In the genomic region with DNA sequence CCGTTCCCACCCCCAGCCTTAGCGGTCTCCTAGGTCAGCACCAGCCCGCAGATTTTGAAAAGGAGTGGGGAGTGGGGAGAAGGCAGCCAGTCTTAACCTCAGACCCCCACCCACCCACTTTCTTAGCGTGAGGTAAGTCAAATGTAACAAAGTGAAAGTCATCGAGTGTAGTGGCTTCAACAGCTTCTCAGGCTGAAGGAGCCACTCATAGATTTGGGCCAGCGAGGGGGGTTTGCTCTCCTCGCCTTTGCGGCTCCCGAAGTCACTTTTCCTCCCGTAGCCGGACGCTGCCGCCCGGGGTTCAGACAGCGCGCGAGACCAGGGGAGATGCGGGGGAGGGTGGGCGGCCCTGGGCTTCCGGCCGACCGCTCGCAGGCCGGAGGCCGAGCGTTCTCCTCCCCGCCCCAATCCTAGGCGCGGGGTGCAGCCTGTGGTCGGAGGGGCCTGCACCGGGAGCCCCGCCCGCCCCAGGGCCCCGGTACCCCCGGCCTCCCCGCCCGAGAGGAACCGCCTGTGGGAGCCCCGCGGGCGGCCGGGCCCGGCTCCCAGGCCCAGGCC, we compare ENCODE assay signal across 10 cellular contexts. TPM values are rescaled to one million over a fixed set of nuclear protein-coding genes. Genes with fewer than 3 reads are reported as not detected.
DNase-seq lines count a peak whose midpoint lies in the region; ATAC-seq and TF ChIP-seq lines count a peak whose summit lies in the region.
"Had no signal": no experiment of that assay in that cellular context is flagged by ENCODE, and none has a peak within 500 bp of the region (broad histone marks: within the 10 kb centered on the region; RNA-seq: fewer than 3 reads in every experiment).

No MANE protein-coding gene starts in this region.

- no peak overlapping the region for H3K27ac Mint-ChIP-seq in natural killer cell

- H3K4me1 ChIP-seq in effector memory CD4-positive, alpha-beta T cell (ENCODE audit: control insufficient read depth, insufficient read depth, low read length, poor library complexity, severe bottlenecking) = peaks cover 48% of the 10 kb centered on the region

- H3K4me1 Mint-ChIP-seq in natural killer cell = peaks cover 0 to 16% of the 10 kb centered on the region in 2 donors

- TF ChIP-seq CTCF in AG04450 (IDR thresholded peaks at IDR 0.05; ENCODE audit: low read depth, low read length) = no peak
- no peak for TF ChIP-seq CTCF in natural killer cell (IDR thresholded peaks at IDR 0.05)

- POLR2A ChIA-PET in AG04450 (lab: Yijun Ruan, JAX) = no interaction called here

- H3K9me3 ChIP-seq in AG04450 (ENCODE audit: control insufficient read depth, insufficient read depth, low read length) = peaks cover 7% of the 10 kb centered on the region; the same call in 1 of the 2 replicates
- no peaks in the 10 kb centered on the region for H3K9me3 ChIP-seq in effector memory CD4-positive, alpha-beta T cell (ENCODE audit: control insufficient read depth, low read length)
- H3K9me3 ChIP-seq: SJSA1 had no signal

- no peaks in the 10 kb centered on the region for H3K36me3 Mint-ChIP-seq in natural killer cell

- no peaks in the 10 kb centered on the region for H3K36me3 ChIP-seq in effector memory CD4-positive, alpha-beta T cell (ENCODE audit: control insufficient read depth, insufficient read depth, low read length)

- CTCF ChIA-PET in AG04450 (lab: Charles Lee) = interaction anchor here (0.6 to 2.3 kb wide), 4 partner anchors 210 to 672 kb away, joined by 4 to 19 read pairs (median 6); no protein-coding TSS in a partner anchor

- peak overlapping the region; percentile 40 for H3K4me3 Mint-ChIP-seq in natural killer cell

- ATAC-seq in natural killer cell = no peak

- peak overlapping the region; percentile 39 for H3K4me3 ChIP-seq in AG04450 (ENCODE audit: low read depth, low read length)
- peak overlapping the region; percentile 54 for H3K4me3 ChIP-seq in effector memory CD4-positive, alpha-beta T cell (ENCODE audit: insufficient read depth, low read depth, low read length, poor library complexity, severe bottlenecking)
- H3K4me3 ChIP-seq: SJSA1 had no signal

- no peaks in the 10 kb centered on the region for H3K9me3 Mint-ChIP-seq in natural killer cell

- intact Hi-C loops in natural killer cell (cut with micrococcal nuclease) = no loop called here

- no peak for DNase-seq in AG04450 (ENCODE audit: low read depth, low spot score)
- peak; percentile 38 for DNase-seq in HK-2 (ENCODE audit: unreplicated experiment)
- DNase-seq in effector memory CD4-positive, alpha-beta T cell = no peak
- no peak for DNase-seq in natural killer cell
- no peak for DNase-seq in NCI-H69 (lab: John Stamatoyannopoulos, UW)
- DNase-seq in NCI-H1105 (lab: John Stamatoyannopoulos, UW) = no peak
- DNase-seq in germinal center (ENCODE audit: low spot score) = no peak
- DNase-seq in activated gamma-delta T cell treated with Interleukin-2 at 50 U/mL for 16 hours = no peak

- H3K27ac ChIP-seq in AG04450 (ENCODE audit: low read depth, low read length) = no peak overlapping the region
- H3K27ac ChIP-seq in effector memory CD4-positive, alpha-beta T cell (ENCODE audit: insufficient read depth, low read length, poor library complexity, severe bottlenecking) = no peak overlapping the region
- H3K27ac ChIP-seq: HL-60, SJSA1 had no signal

- peaks cover 44 to 55% of the 10 kb centered on the region in 2 donors for H3K27me3 Mint-ChIP-seq in natural killer cell (ENCODE audit: low read depth in 2 of 2)

- peaks cover 86% of the 10 kb centered on the region for H3K27me3 ChIP-seq in AG04450 (ENCODE audit: control insufficient read depth, insufficient read depth, low read length)
- H3K27me3 ChIP-seq in effector memory CD4-positive, alpha-beta T cell (replicated peaks; ENCODE audit: control insufficient read depth, insufficient read depth, low read length, poor library complexity, severe bottlenecking) = peaks cover 95% of the 10 kb centered on the region
- H3K27me3 ChIP-seq: SJSA1 had no signal

RNA-seq across cellular contexts. Expression of a gene that starts 3.4 kb away (rescaled TPM):
- not detected in 2 replicates for polyA plus RNA-seq in AG04450 (2011; rRNA removed)
- polyA minus RNA-seq in AG04450 (2011; rRNA and poly(A)+ RNA removed) = not detected in 2 replicates
- total RNA-seq in natural killer cell = not detected
